ENCODE assay signal across 18 cellular contexts in genomic region chr1:20211511-20211931, GRCh38. TPM values are rescaled to one million over a fixed set of nuclear protein-coding genes. Genes with fewer than 3 reads are reported as not detected.
DNase-seq lines count a peak whose midpoint lies in the region; ATAC-seq, FAIRE-seq and TF ChIP-seq lines count a peak whose summit lies in the region.
"Had no signal": no experiment of that assay in that cellular context is flagged by ENCODE, and none has a peak within 500 bp of the region (broad histone marks: within the 10 kb centered on the region; RNA-seq: fewer than 3 reads in every experiment).

No MANE protein-coding gene starts in this region.

- H2AFZ ChIP-seq in K562 (ENCODE audit: low read depth, low read length) (peak overlapping the region; percentile 83), keratinocyte (ENCODE audit: control insufficient read depth, low read length) (no peak overlapping the region)

- TF ChIP-seq CTCF in K562 (IDR thresholded peaks at IDR 0.05 in 2 of 3, conservative IDR thresholded peaks at IDR 0.05 in 1 of 3; ENCODE audit: insufficient read depth in 2 of 3, low read depth in 1 of 3, low read length in 3 of 3) (no peak), keratinocyte (optimal IDR thresholded peaks at IDR 0.05 in 1 of 3, IDR thresholded peaks at IDR 0.05 in 1 of 3, conservative IDR thresholded peaks at IDR 0.05 in 1 of 3; ENCODE audit: extremely low read depth in 1 of 3, insufficient read depth in 2 of 3, low read length in 3 of 3) (no peak), transverse colon (IDR thresholded peaks at IDR 0.05) (no peak)

- no peak overlapping the region for H3K9ac ChIP-seq in K562 (ENCODE audit: insufficient read depth in 1 of 2, low read depth in 2 of 2, low read length in 2 of 2)
- H3K9ac ChIP-seq in keratinocyte (ENCODE audit: control insufficient read depth, extremely low read depth, insufficient read depth, low read length): no peak overlapping the region

- 41% methylated on average over 4 of the region's 4 CpGs for WGBS in K562 (ENCODE audit: insufficient coverage, low coverage, missing lambda C conversion rate)
- 27 to 37% methylated on average over 3 to 4 of the region's 4 CpGs for WGBS in transverse colon (ENCODE audit: low coverage in 1 of 2), 2 donors

- peaks cover 21 to 23% of the 10 kb centered on the region in 2 experiments for H3K4me1 ChIP-seq in K562 (replicated peaks in 1 of 2; ENCODE audit: control insufficient read depth in 2 of 2, insufficient read depth in 2 of 2, low read length in 2 of 2)
- H3K4me1 ChIP-seq in keratinocyte (ENCODE audit: control insufficient read depth, extremely low read depth, insufficient read depth, low read length): peaks cover 26% of the 10 kb centered on the region
- peaks cover 9 to 26% (median 20%) of the 10 kb centered on the region in 4 donors for H3K4me1 ChIP-seq in transverse colon
- H3K4me1 ChIP-seq: prostate gland had no signal

- intact Hi-C loops in K562 (cut with micrococcal nuclease): loop anchor here (10.0 kb wide), 1 partner anchor 93 kb away; no protein-coding TSS in a partner anchor
- intact Hi-C loops in transverse colon (cut with DNase I; ENCODE audit: low total_unique reads): no loop called here

- no TSS peak for BruUV-seq in K562 (replicated peaks; lab: Mats Ljungman, UMichigan)

- TF ChIP-seq RAD21 in K562 (CRISPR knock-in tag; conservative IDR thresholded peaks at IDR 0.05 in 1 of 2, IDR thresholded peaks at IDR 0.05 in 1 of 2): no peak

- no peak overlapping the region for H3K4me2 ChIP-seq in K562 (ENCODE audit: insufficient read depth, low read length)
- peak overlapping the region; percentile 63 for H3K4me2 ChIP-seq in keratinocyte (ENCODE audit: control insufficient read depth, extremely low read depth, insufficient read depth, low read depth, low read length)

- TF ChIP-seq POLR2A in K562 (conservative IDR thresholded peaks at IDR 0.05) (no peak), transverse colon (IDR thresholded peaks at IDR 0.05) (no peak)

- H3K79me2 ChIP-seq in K562 (ENCODE audit: control insufficient read depth, insufficient read depth, low read length) (no peaks in the 10 kb centered on the region), keratinocyte (ENCODE audit: control insufficient read depth, insufficient read depth, low read length) (no peaks in the 10 kb centered on the region)

- H3K9me1 ChIP-seq in K562 (ENCODE audit: control insufficient read depth, insufficient read depth, low read length) (no peaks in the 10 kb centered on the region), keratinocyte (ENCODE audit: control insufficient read depth, extremely low read depth, insufficient read depth, low read length) (no peaks in the 10 kb centered on the region)

- in situ Hi-C loops in K562 (cut with MboI) (loop anchor here (10.0 kb wide), 1 partner anchor 283 kb away; no protein-coding TSS in a partner anchor), transverse colon (cut with MboI; ENCODE audit: low pct_ligation_motif_present in 1 of 4, low pct_unique_long_range_greater_than_20kb in 1 of 4, low sequenced_read_pairs in 3 of 4) (loop anchor here (5.0 to 10.0 kb wide), 2 partner anchors 281 to 283 kb away; no protein-coding TSS in a partner anchor)

- no peaks in the 10 kb centered on the region for H3K36me3 ChIP-seq in K562 (ENCODE audit: control insufficient read depth, insufficient read depth, low read length)
- no peaks in the 10 kb centered on the region for H3K36me3 ChIP-seq in keratinocyte (ENCODE audit: control insufficient read depth in 2 of 2, extremely low read depth in 1 of 2, insufficient read depth in 2 of 2, low read length in 2 of 2)
- no peaks in the 10 kb centered on the region for H3K36me3 ChIP-seq in transverse colon
- H3K36me3 ChIP-seq: Peyer's patch, prostate gland had no signal

- DNase-seq in M059J (ENCODE audit: low read depth) (peak; percentile 70), K562 (ENCODE audit: extremely low read depth in 1 of 4, low spot score in 3 of 4) (no peak), keratinocyte (ENCODE audit: low read depth, low spot score) (peak; percentile 80), transverse colon (peak; percentile 62), A172 (ENCODE audit: low spot score) (no peak)
- no peak for DNase-seq in activated CD4-positive, alpha-beta T cell treated with anti-CD3 and anti-CD28 coated beads, Interleukin-2, amount 50 U/mL, for 1 hour
- DNase-seq: activated CD8-positive, alpha-beta memory T cell treated with anti-CD3 and anti-CD28 coated beads for 24 hours; left ventricle myocardium superior; natural killer cell; NCI-H2081 treated with DMSO at 0.1 percent for 48 hours; NCI-H526 treated with DMSO at 0.1 percent for 48 hours had no signal

- CTCF ChIA-PET in K562 (lab: Yijun Ruan, JAX; ENCODE audit: low intra/inter-chr PET ratio): interaction anchor here (1.9 kb wide), 1 partner anchor 282 kb away, joined by 8 read pairs; no protein-coding TSS in a partner anchor

- FAIRE-seq in K562 (lab: Jason Lieb, UNC): no peak
- FAIRE-seq in keratinocyte (lab: Jason Lieb, UNC): peak; percentile 92
- FAIRE-seq: astrocyte, HTR-8/SVneo had no signal

- H3K27ac ChIP-seq in K562 (ENCODE audit: extremely low read depth, low read depth, low read length) (no peak overlapping the region), keratinocyte (ENCODE audit: control insufficient read depth, insufficient read depth, low read length) (peak overlapping the region; percentile 23), transverse colon (peak overlapping the region; percentile 61 to 72 (median 71))
- H3K27ac ChIP-seq: prostate gland had no signal

- POLR2A ChIA-PET in K562 (lab: Yijun Ruan, JAX): no interaction called here

- TF ChIP-seq EP300 in K562 (IDR thresholded peaks at IDR 0.05; ENCODE audit: low read length): no peak
- no peak for TF ChIP-seq EP300 in transverse colon (IDR thresholded peaks at IDR 0.05; ENCODE audit: low read depth)

- H4K20me1 ChIP-seq in K562 (replicated peaks; ENCODE audit: control insufficient read depth, insufficient read depth, low read length) (no peaks in the 10 kb centered on the region), keratinocyte (ENCODE audit: control insufficient read depth, extremely low read depth, insufficient read depth, low read length) (no peaks in the 10 kb centered on the region)

- dilution Hi-C loops in keratinocyte (cut with MboI; ENCODE audit: extremely low pct_ligation_motif_present, low sequenced_read_pairs): no loop called here

- H3K9me3 ChIP-seq in K562 (replicated peaks; ENCODE audit: control insufficient read depth, insufficient read depth, low read depth, low read length): 0 out of 2 replicates have a peak, but pooled peaks cover 3% of the 10 kb centered on the region
- no peaks in the 10 kb centered on the region for H3K9me3 ChIP-seq in keratinocyte (ENCODE audit: control insufficient read depth, low read depth, low read length)
- H3K9me3 ChIP-seq in transverse colon: no peaks in the 10 kb centered on the region
- H3K9me3 ChIP-seq: Peyer's patch, prostate gland had no signal

- peaks cover 0 to 14% of the 10 kb centered on the region in 2 experiments; a peak in 3 of 5 replicates for H3K27me3 ChIP-seq in K562 (ENCODE audit: control insufficient read depth in 2 of 2, insufficient read depth in 2 of 2, low read length in 2 of 2)
- H3K27me3 ChIP-seq in keratinocyte (ENCODE audit: control insufficient read depth, extremely low read depth, insufficient read depth, low read length): no peaks in the 10 kb centered on the region
- H3K27me3 ChIP-seq in transverse colon: peaks cover 11% of the 10 kb centered on the region
- H3K27me3 ChIP-seq: Peyer's patch had no signal

- H3K4me3 ChIP-seq in K562 (no peak overlapping the region), keratinocyte (ENCODE audit: control insufficient read depth in 2 of 3, extremely low read depth in 1 of 3, insufficient read depth in 2 of 3, low read depth in 1 of 3, low read length in 3 of 3) (no peak overlapping the region), transverse colon (no peak overlapping the region)
- H3K4me3 ChIP-seq: Peyer's patch, prostate gland had no signal

- no peak; the same call in 2 of the 3 replicates for ATAC-seq in K562
- ATAC-seq in GM19463 (IDR thresholded peaks at IDR 0.05; ENCODE audit: unreplicated experiment): no peak
- ATAC-seq: left ventricle myocardium superior, natural killer cell had no signal

RNA-seq across cellular contexts. Expression of gene PLA2G2C, which starts 25.2 kb away (rescaled TPM):
- total RNA-seq in M059J (2014; rRNA removed; shearing (Covaris generic)): not detected in 2 replicates
- 0.70 and 0.72 TPM in 2 replicates for total RNA-seq in K562 (2011; cell fraction: chromatin; rRNA removed; ENCODE audit: low replicate concordance)
- 0.50 and 0.53 TPM in 2 replicates for total RNA-seq in K562 (2011; cell fraction: nucleolus; rRNA removed)
- 0.95 and 1.5 TPM in 2 replicates for total RNA-seq in K562 (2011; cell fraction: nucleoplasm; rRNA removed)
- total RNA-seq in K562 (2014; rRNA removed): 0.08 and 0.18 TPM in 2 replicates
- total RNA-seq in K562 (2014; rRNA removed; fragmentation: Illumina TruSeq; extraction: Trizol): 0.06 and 0.15 TPM in 2 replicates
- 0.14 and 0.19 TPM in 2 replicates for total RNA-seq in K562 (2015; rRNA removed; fragmentation: Illumina TruSeq; extraction: Trizol)
- total RNA-seq in K562 (2021): 0.13 and 0.29 TPM in 2 replicates
- 0.15 and 0.26 TPM in 2 replicates for polyA plus RNA-seq in K562 (2011; rRNA removed)
- polyA plus RNA-seq in K562 (2011; cell fraction: cytosol; rRNA removed): 0.12 and 0.98 TPM in 2 replicates
- polyA plus RNA-seq in K562 (2011; cell fraction: nucleus; rRNA removed): 0.18 and 0.41 TPM in 2 replicates
- polyA plus RNA-seq in K562 (2012): 0.35 and 1.8 TPM in 2 replicates
- 0.14 and 0.49 TPM in 2 replicates for polyA plus RNA-seq in K562 (2014; fragmentation: Illumina TruSeq; extraction: Trizol)
- polyA plus RNA-seq in K562 (2014; fragmentation: Nextera tagmentation; extraction: Ambion mirVana): under 1 TPM; 0.21 to 0.48 TPM
- polyA plus RNA-seq in K562 (2014; rRNA removed): 0.21 and 0.32 TPM in 2 replicates
- 0.27 and 0.32 TPM in 2 replicates for polyA minus RNA-seq in K562 (2011; rRNA and poly(A)+ RNA removed)
- polyA minus RNA-seq in K562 (2011; cell fraction: cytosol; rRNA and poly(A)+ RNA removed): not detected in 2 replicates
- polyA minus RNA-seq in K562 (2011; cell fraction: nucleus; rRNA and poly(A)+ RNA removed): 0.11 and 0.13 TPM in 2 replicates
- polyA plus RNA-seq in keratinocyte: not detected in 3 replicates
- polyA plus RNA-seq in keratinocyte (2011; ENCODE audit: low read depth): not detected
- not detected in 2 replicates for polyA plus RNA-seq in keratinocyte (2011; cell fraction: cytosol; rRNA removed)
- polyA plus RNA-seq in keratinocyte (2011; cell fraction: nucleus; rRNA removed): not detected in 2 replicates
- not detected in 2 replicates for polyA plus RNA-seq in keratinocyte (2012; ENCODE audit: low replicate concordance)
- not detected in 3 replicates for polyA minus RNA-seq in keratinocyte
- polyA minus RNA-seq in keratinocyte (2011; cell fraction: cytosol; rRNA and poly(A)+ RNA removed): not detected
- polyA minus RNA-seq in keratinocyte (2011; cell fraction: nucleus; rRNA and poly(A)+ RNA removed): not detected in 2 replicates
- total RNA-seq in transverse colon: 1 to 10 TPM in 1 of 4 donors, under 1 TPM in 2, not detected in 1; 0.14 to 4.1 (median 0.16) TPM
- total RNA-seq in A172 (2014; rRNA removed; shearing (Covaris generic)): not detected in 2 replicates
- total RNA-seq: astrocyte, Daoy, left ventricle myocardium superior, natural killer cell, subcutaneous adipose tissue had no signal

RNA-seq across cellular contexts. Expression of gene UBXN10, which starts 25.6 kb away (rescaled TPM):
- not detected in 2 replicates for total RNA-seq in M059J (2014; rRNA removed; shearing (Covaris generic))
- total RNA-seq in K562 (2011; cell fraction: chromatin; rRNA removed; ENCODE audit: low replicate concordance): 10.5 and 11.6 TPM in 2 replicates
- 7.2 and 9.2 TPM in 2 replicates for total RNA-seq in K562 (2011; cell fraction: nucleolus; rRNA removed)
- total RNA-seq in K562 (2011; cell fraction: nucleoplasm; rRNA removed): 8.0 and 8.2 TPM in 2 replicates
- total RNA-seq in K562 (2014; rRNA removed) (11.3 and 12.4 TPM in 2 replicates), K562 (2014; rRNA removed; fragmentation: Illumina TruSeq; extraction: Trizol) (15.8 and 18.7 TPM in 2 replicates), K562 (2015; rRNA removed; fragmentation: Illumina TruSeq; extraction: Trizol) (12.5 and 13.7 TPM in 2 replicates), K562 (2021) (13.1 and 16.2 TPM in 2 replicates), transverse colon (10 to 100 TPM in 1 of 4 donors, 1 to 10 TPM in 3; 4.3 to 15.3 (median 5.8) TPM)
- polyA plus RNA-seq in K562 (2011; rRNA removed) (4.8 and 10.7 TPM in 2 replicates), K562 (2014; fragmentation: Illumina TruSeq; extraction: Trizol) (17.7 and 18.7 TPM in 2 replicates), K562 (2014; fragmentation: Nextera tagmentation; extraction: Ambion mirVana) (10 to 100 TPM; 12.3 to 13.6 TPM), K562 (2014; rRNA removed) (10.8 and 11.9 TPM in 2 replicates), keratinocyte (0.03 to 0.06 TPM (median 0.05 TPM) in 3 replicates)
- 4.4 and 8.8 TPM in 2 replicates for polyA plus RNA-seq in K562 (2011; cell fraction: cytosol; rRNA removed)
- polyA plus RNA-seq in K562 (2011; cell fraction: nucleus; rRNA removed): 5.2 and 10.7 TPM in 2 replicates
- 16.6 and 26.2 TPM in 2 replicates for polyA plus RNA-seq in K562 (2012)
- 7.4 and 13.2 TPM in 2 replicates for polyA minus RNA-seq in K562 (2011; rRNA and poly(A)+ RNA removed)
- polyA minus RNA-seq in K562 (2011; cell fraction: cytosol; rRNA and poly(A)+ RNA removed): 1.0 and 4.5 TPM in 2 replicates
- 7.7 and 9.2 TPM in 2 replicates for polyA minus RNA-seq in K562 (2011; cell fraction: nucleus; rRNA and poly(A)+ RNA removed)
- polyA plus RNA-seq in keratinocyte (2011; ENCODE audit: low read depth): not detected
- polyA plus RNA-seq in keratinocyte (2011; cell fraction: cytosol; rRNA removed): 0.02 and 0.03 TPM in 2 replicates
- polyA plus RNA-seq in keratinocyte (2011; cell fraction: nucleus; rRNA removed): 0.03 and 0.05 TPM in 2 replicates
- 0.06 TPM in 1 of 2 replicates, not detected in the other for polyA plus RNA-seq in keratinocyte (2012; ENCODE audit: low replicate concordance)
- 0.06 to 0.10 TPM (median 0.07 TPM) in 3 replicates for polyA minus RNA-seq in keratinocyte
- not detected for polyA minus RNA-seq in keratinocyte (2011; cell fraction: cytosol; rRNA and poly(A)+ RNA removed)
- polyA minus RNA-seq in keratinocyte (2011; cell fraction: nucleus; rRNA and poly(A)+ RNA removed): 0.11 TPM in 1 of 2 replicates, not detected in the other
- not detected in 2 replicates for total RNA-seq in A172 (2014; rRNA removed; shearing (Covaris generic))

Comparison
In these comparisons a context has a peak if more than half of its experiments do, and no peak if none do; other contexts are left out.
1. DNase-seq: peak in M059J (single experiment), keratinocyte (single experiment) and transverse colon (single experiment); none in K562 (0 of 4), activated CD4-positive, alpha-beta T cell treated with anti-CD3 and anti-CD28 coated beads, Interleukin-2, amount 50 U/mL, for 1 hour (single experiment) and A172 (single experiment).